In genomic region chrX:23616361-23616760, GRCh38 we compare ENCODE assay signal across 8 cellular contexts. TPM values are rescaled to one million over a fixed set of nuclear protein-coding genes. Genes with fewer than 3 reads are reported as not detected.
DNase-seq lines count a peak whose midpoint lies in the region; ATAC-seq and TF ChIP-seq lines count a peak whose summit lies in the region.

No MANE protein-coding gene starts in this region.

- TF ChIP-seq EP300 in esophagus muscularis mucosa (IDR thresholded peaks at IDR 0.05): no peak

- 34% methylated on average over 5 of the region's 5 CpGs for WGBS in esophagus muscularis mucosa
- WGBS in testis, 2 donors: 55 to 60% methylated on average over 5 of the region's 5 CpGs

- H3K27ac ChIP-seq in esophagus muscularis mucosa (replicated peaks in 1 of 4) (no peak overlapping the region), testis (no peak overlapping the region)

- intact Hi-C loops in esophagus muscularis mucosa (cut with DNase I) (no loop called here), testis (cut with DNase I; ENCODE audit: low total_unique reads) (no loop called here)

- no peaks in the 10 kb centered on the region for H3K4me1 ChIP-seq in HAP-1
- no peaks in the 10 kb centered on the region for H3K4me1 ChIP-seq in esophagus muscularis mucosa
- no peaks in the 10 kb centered on the region for H3K4me1 ChIP-seq in testis

- H3K9me3 ChIP-seq in HAP-1 (no peaks in the 10 kb centered on the region), esophagus muscularis mucosa (no peaks in the 10 kb centered on the region), testis (no peaks in the 10 kb centered on the region)

- no peaks in the 10 kb centered on the region for H3K36me3 ChIP-seq in HAP-1 (replicated peaks)
- no peaks in the 10 kb centered on the region for H3K36me3 ChIP-seq in esophagus muscularis mucosa
- H3K36me3 ChIP-seq in testis (ENCODE audit: low read depth, missing control alignments): no peaks in the 10 kb centered on the region

- H3K27me3 ChIP-seq in HAP-1 (ENCODE audit: low read depth) (0 out of 2 replicates have a peak, but pooled peaks cover 4% of the 10 kb centered on the region), esophagus muscularis mucosa (no peaks in the 10 kb centered on the region), testis (no peaks in the 10 kb centered on the region)

- TF ChIP-seq CTCF in esophagus muscularis mucosa (IDR thresholded peaks at IDR 0.05): peak; percentile 45 to 62 (median 46)
- TF ChIP-seq CTCF in testis (IDR thresholded peaks at IDR 0.05): peak in 2 of 3 experiments; percentile 41 to 45

- H3K4me3 ChIP-seq in HAP-1: no peak overlapping the region
- no peak overlapping the region for H3K4me3 ChIP-seq in esophagus muscularis mucosa
- no peak overlapping the region for H3K4me3 ChIP-seq in testis

- in situ Hi-C loops in HAP-1 (cut with MboI; ENCODE audit: low sequenced_read_pairs): no loop called here

- no peak for ATAC-seq in HG03571 (IDR thresholded peaks at IDR 0.05; ENCODE audit: unreplicated experiment)
- no peak for ATAC-seq in GM21528 (IDR thresholded peaks at IDR 0.05; ENCODE audit: low FRiP score, unreplicated experiment)

- DNase-seq in NCI-H1694 treated with DMSO at 0.1 percent for 48 hours (lab: John Stamatoyannopoulos, UW) (peak; percentile 2), NCI-H1694 (lab: John Stamatoyannopoulos, UW) (no peak), HAP-1 (ENCODE audit: low spot score in 2 of 2) (peak; percentile 16 to 59), NOMO-1 treated with DMSO at 0.1 percent for 48 hours (lab: John Stamatoyannopoulos, UW; ENCODE audit: unreplicated experiment) (peak; percentile 11), esophagus muscularis mucosa (ENCODE audit: extremely low spot score) (no peak), testis (no peak)

- no peak for TF ChIP-seq POLR2A in esophagus muscularis mucosa (IDR thresholded peaks at IDR 0.05; ENCODE audit: low read depth)
- no peak for TF ChIP-seq POLR2A in testis (IDR thresholded peaks at IDR 0.05)

RNA-seq across cellular contexts. Expression of gene PRDX4, which starts 50.9 kb away (rescaled TPM):
- 100 to 1,000 TPM in 2 of 4 donors, 10 to 100 TPM in 2; 64.6 to 120 (median 90.3) TPM for total RNA-seq in esophagus muscularis mucosa
- 100 to 1,000 TPM; 214 to 218 TPM for total RNA-seq in testis
- polyA plus RNA-seq in testis (ENCODE audit: insufficient read depth, low read depth, low replicate concordance): 211 TPM

Comparison
In these comparisons a context has a peak if more than half of its experiments do, and no peak if none do; other contexts are left out.
1. DNase-seq: peak in NCI-H1694 treated with DMSO at 0.1 percent for 48 hours (single experiment), HAP-1 (2 of 2) and NOMO-1 treated with DMSO at 0.1 percent for 48 hours (single experiment); none in NCI-H1694 (single experiment), esophagus muscularis mucosa (single experiment) and testis (single experiment).